In genomic region chr1:93814059-93814794, GRCh38 we compare ENCODE assay signal across 8 cellular contexts.
DNase-seq lines count a peak whose midpoint lies in the region; ATAC-seq and TF ChIP-seq lines count a peak whose summit lies in the region.

No MANE protein-coding gene starts in this region.

- ATAC-seq in GM18519 (IDR thresholded peaks at IDR 0.05; ENCODE audit: low FRiP score, unreplicated experiment) (peak; percentile 70), HG03520 (IDR thresholded peaks at IDR 0.05; ENCODE audit: unreplicated experiment) (peak; percentile 39)

- no peak for TF ChIP-seq POLR2A in testis (IDR thresholded peaks at IDR 0.05)

- H3K27me3 ChIP-seq in testis = no peaks in the 10 kb centered on the region

- WGBS in testis, 2 donors = 83 to 90% methylated on average over 5 to 7 of the region's 7 CpGs

- no peak overlapping the region for H3K27ac ChIP-seq in testis

- no peaks in the 10 kb centered on the region for H3K36me3 ChIP-seq in testis (ENCODE audit: low read depth, missing control alignments)

- peak; percentile 100 for TF ChIP-seq CTCF in epithelial cell of esophagus (IDR thresholded peaks at IDR 0.05; ENCODE audit: insufficient read depth, low read depth, low read length, missing control alignments)
- TF ChIP-seq CTCF in testis (IDR thresholded peaks at IDR 0.05) = peak; percentile 88 to 98 (median 94)

- intact Hi-C loops in testis (cut with DNase I; ENCODE audit: low total_unique reads) = loop anchor here (10.0 kb wide), 1 partner anchor 189 kb away; no protein-coding TSS in a partner anchor

- no peaks in the 10 kb centered on the region for H3K9me3 ChIP-seq in testis

- peaks cover 23% of the 10 kb centered on the region for H3K4me1 ChIP-seq in testis

- H3K4me3 ChIP-seq in epithelial cell of esophagus (ENCODE audit: low read length) = no peak overlapping the region
- no peak overlapping the region for H3K4me3 ChIP-seq in testis

- peak; percentile 62 to 71 for DNase-seq in AML-193 (lab: John Stamatoyannopoulos, UW)
- peak; percentile 86 for DNase-seq in NCI-H460 (ENCODE audit: extremely low read depth, low read depth)
- peak; percentile 4 to 41 for DNase-seq in activated CD4-positive, alpha-beta T cell treated with anti-CD3 and anti-CD28 coated beads for 4 hours
- peak; percentile 85 for DNase-seq in epithelial cell of esophagus (ENCODE audit: low read depth)
- DNase-seq in middle frontal gyrus (ENCODE audit: extremely low spot score, low spot score) = peak; percentile 39
- DNase-seq in testis = peak; percentile 82

Comparison
In these comparisons a context has a peak if more than half of its experiments do, and no peak if none do; other contexts are left out.
1. DNase-seq: peak in every context shown above with its lines; median percentile 86 in NCI-H460; 85 in epithelial cell of esophagus; 82 in testis; 66 in AML-193; 39 in middle frontal gyrus; 22 in activated CD4-positive, alpha-beta T cell treated with anti-CD3 and anti-CD28 coated beads for 4 hours.